ENCODE assay signal across 8 cellular contexts in genomic region chr12:54394281-54394719, GRCh38. TPM values are rescaled to one million over a fixed set of nuclear protein-coding genes. Genes with fewer than 3 reads are reported as not detected.
DNase-seq lines count a peak whose midpoint lies in the region; ATAC-seq and TF ChIP-seq lines count a peak whose summit lies in the region.

No MANE protein-coding gene starts in this region.

- H3K4me1 Mint-ChIP-seq in osteocyte (ENCODE audit: unreplicated experiment), result peaks cover 5% of the 10 kb centered on the region

- no peaks in the 10 kb centered on the region for H3K27me3 Mint-ChIP-seq in osteocyte (ENCODE audit: unreplicated experiment)

- DNase-seq in AG04449 (ENCODE audit: low read depth, low spot score) (no peak), GM06990 (ENCODE audit: extremely low read depth, insufficient read length) (no peak), NCI-H2107 (lab: John Stamatoyannopoulos, UW) (peak; percentile 51), fibroblast of mammary gland (ENCODE audit: low read depth) (peak; percentile 62), osteocyte (ENCODE audit: extremely low spot score, unreplicated experiment) (no peak), mesenteric fat pad (ENCODE audit: low spot score) (no peak)

- H3K9me3 Mint-ChIP-seq in osteocyte (ENCODE audit: unreplicated experiment), result no peaks in the 10 kb centered on the region

- POLR2A ChIA-PET in AG04449 (lab: Yijun Ruan, JAX), result no interaction called here

- no peak overlapping the region for H3K4me3 Mint-ChIP-seq in osteocyte (ENCODE audit: unreplicated experiment)

- no peak for ATAC-seq in HG03354 (IDR thresholded peaks at IDR 0.05; ENCODE audit: poor library complexity, severe bottlenecking, unreplicated experiment)

- H3K4me3 ChIP-seq in AG04449 (ENCODE audit: low read depth, low read length), result no peak overlapping the region
- no peak overlapping the region for H3K4me3 ChIP-seq in GM06990 (replicated peaks; ENCODE audit: low read depth, low read length)
- H3K4me3 ChIP-seq in WI38 (ENCODE audit: low read depth, low read length), result no peak overlapping the region
- no peak overlapping the region for H3K4me3 ChIP-seq in fibroblast of mammary gland (ENCODE audit: control insufficient read depth, low read depth, low read length)

- H3K27ac Mint-ChIP-seq in osteocyte (ENCODE audit: unreplicated experiment), result no peak overlapping the region

- peak; percentile 49 for TF ChIP-seq CTCF in AG04449 (IDR thresholded peaks at IDR 0.05; ENCODE audit: insufficient read depth, low read length, missing control alignments)
- peak; percentile 71 for TF ChIP-seq CTCF in GM06990 (IDR thresholded peaks at IDR 0.05; ENCODE audit: insufficient read depth, low read length, poor library complexity, severe bottlenecking)
- peak; percentile 55 for TF ChIP-seq CTCF in WI38 (IDR thresholded peaks at IDR 0.05; ENCODE audit: low read depth, low read length)
- peak; percentile 69 for TF ChIP-seq CTCF in fibroblast of mammary gland (conservative IDR thresholded peaks at IDR 0.05; ENCODE audit: control insufficient read depth, insufficient read depth, low read depth, low read length)
- TF ChIP-seq CTCF in osteocyte (IDR thresholded peaks at IDR 0.05), result peak; percentile 78

- CTCF ChIA-PET in AG04449 (lab: Yijun Ruan, JAX), result interaction anchor here (0.6 to 4.1 kb wide), 14 partner anchors 9 to 100 kb away, joined by 3 to 76 read pairs (median 10); partner anchors contain the start of genes COPZ1 and ZNF385A

- H3K27me3 ChIP-seq in GM06990 (replicated peaks; ENCODE audit: control insufficient read depth, insufficient read depth, low read length), result no peaks in the 10 kb centered on the region

- no peaks in the 10 kb centered on the region for H3K36me3 ChIP-seq in GM06990 (ENCODE audit: control insufficient read depth, insufficient read depth, low read length)

- peaks cover 25% of the 10 kb centered on the region for H3K36me3 Mint-ChIP-seq in osteocyte (ENCODE audit: unreplicated experiment)

RNA-seq across cellular contexts. Expression of gene ZNF385A, which starts 9.8 kb away (rescaled TPM):
- 12.3 and 12.7 TPM in 2 replicates for total RNA-seq in osteocyte
- total RNA-seq in mesenteric fat pad, result 31.9 TPM

RNA-seq across cellular contexts. Expression of gene ITGA5, which starts 24.8 kb away (rescaled TPM):
- 98.4 and 100 TPM in 2 replicates for total RNA-seq in osteocyte
- 125 TPM for total RNA-seq in mesenteric fat pad

RNA-seq across cellular contexts. Expression of gene GPR84, which starts 30.0 kb away (rescaled TPM):
- not detected in 2 replicates for total RNA-seq in osteocyte
- total RNA-seq in mesenteric fat pad, result 2.3 TPM

Comparison
In these comparisons a context has a peak if more than half of its experiments do, and no peak if none do; other contexts are left out.
1. DNase-seq: peak in NCI-H2107 (single experiment) and fibroblast of mammary gland (single experiment); none in AG04449 (single experiment), GM06990 (single experiment), osteocyte (single experiment) and mesenteric fat pad (single experiment).
2. Peak in every context shown above with its lines, with median percentiles within 50 percentile points of each other: CTCF ChIP-seq.